In the genomic region with DNA sequence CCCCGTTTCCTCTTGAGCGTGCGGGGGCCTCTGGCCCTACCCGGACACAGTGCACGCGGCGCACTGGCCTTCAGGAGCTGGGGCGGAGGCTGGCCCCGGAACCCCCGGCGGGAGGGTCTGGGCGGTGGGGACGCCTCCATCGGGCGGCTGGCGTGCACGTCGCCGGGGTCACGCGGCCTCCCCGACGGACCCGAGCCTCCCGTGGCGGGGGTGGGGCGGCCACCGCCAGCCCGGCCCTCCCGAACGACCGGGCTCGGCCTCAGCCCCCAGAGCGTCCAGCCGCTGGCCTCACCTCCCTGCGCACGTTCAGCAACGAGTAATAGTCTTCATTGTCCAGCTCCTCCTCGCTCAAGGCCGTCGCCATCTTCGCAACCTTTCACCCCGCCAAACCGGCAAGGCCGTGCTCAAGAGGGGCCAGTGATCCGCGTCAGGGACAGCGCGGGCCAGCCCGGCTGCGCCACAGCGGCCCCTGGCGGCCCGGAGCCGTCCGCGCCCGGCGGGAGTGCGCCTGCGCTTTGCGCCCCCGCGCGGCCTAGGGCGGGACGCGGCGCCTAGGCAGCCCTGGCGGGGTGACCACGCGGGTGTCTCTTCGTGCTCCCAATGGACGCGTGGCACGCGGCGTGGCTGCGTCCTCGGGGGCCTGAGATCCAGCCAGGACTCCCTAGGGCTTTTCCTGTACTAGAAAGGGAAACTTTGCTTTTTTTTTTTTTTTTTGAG, we compare ENCODE assay signal across 1 cellular context.
TF ChIP-seq lines count a peak whose summit lies in the region.

A gene with protein sequence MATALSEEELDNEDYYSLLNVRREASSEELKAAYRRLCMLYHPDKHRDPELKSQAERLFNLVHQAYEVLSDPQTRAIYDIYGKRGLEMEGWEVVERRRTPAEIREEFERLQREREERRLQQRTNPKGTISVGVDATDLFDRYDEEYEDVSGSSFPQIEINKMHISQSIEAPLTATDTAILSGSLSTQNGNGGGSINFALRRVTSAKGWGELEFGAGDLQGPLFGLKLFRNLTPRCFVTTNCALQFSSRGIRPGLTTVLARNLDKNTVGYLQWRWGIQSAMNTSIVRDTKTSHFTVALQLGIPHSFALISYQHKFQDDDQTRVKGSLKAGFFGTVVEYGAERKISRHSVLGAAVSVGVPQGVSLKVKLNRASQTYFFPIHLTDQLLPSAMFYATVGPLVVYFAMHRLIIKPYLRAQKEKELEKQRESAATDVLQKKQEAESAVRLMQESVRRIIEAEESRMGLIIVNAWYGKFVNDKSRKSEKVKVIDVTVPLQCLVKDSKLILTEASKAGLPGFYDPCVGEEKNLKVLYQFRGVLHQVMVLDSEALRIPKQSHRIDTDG (minus strand): TSS at position 380 of the 717 bp plus-strand sequence. CDS start 16 bp downstream, at position 364.

TF ChIP-seq in HepG2, 621 proteins besides CTCF, POLR2A, EP300 and RAD21 (continued from another document and continues in another):
- TF ChIP-seq, protein P1, sequence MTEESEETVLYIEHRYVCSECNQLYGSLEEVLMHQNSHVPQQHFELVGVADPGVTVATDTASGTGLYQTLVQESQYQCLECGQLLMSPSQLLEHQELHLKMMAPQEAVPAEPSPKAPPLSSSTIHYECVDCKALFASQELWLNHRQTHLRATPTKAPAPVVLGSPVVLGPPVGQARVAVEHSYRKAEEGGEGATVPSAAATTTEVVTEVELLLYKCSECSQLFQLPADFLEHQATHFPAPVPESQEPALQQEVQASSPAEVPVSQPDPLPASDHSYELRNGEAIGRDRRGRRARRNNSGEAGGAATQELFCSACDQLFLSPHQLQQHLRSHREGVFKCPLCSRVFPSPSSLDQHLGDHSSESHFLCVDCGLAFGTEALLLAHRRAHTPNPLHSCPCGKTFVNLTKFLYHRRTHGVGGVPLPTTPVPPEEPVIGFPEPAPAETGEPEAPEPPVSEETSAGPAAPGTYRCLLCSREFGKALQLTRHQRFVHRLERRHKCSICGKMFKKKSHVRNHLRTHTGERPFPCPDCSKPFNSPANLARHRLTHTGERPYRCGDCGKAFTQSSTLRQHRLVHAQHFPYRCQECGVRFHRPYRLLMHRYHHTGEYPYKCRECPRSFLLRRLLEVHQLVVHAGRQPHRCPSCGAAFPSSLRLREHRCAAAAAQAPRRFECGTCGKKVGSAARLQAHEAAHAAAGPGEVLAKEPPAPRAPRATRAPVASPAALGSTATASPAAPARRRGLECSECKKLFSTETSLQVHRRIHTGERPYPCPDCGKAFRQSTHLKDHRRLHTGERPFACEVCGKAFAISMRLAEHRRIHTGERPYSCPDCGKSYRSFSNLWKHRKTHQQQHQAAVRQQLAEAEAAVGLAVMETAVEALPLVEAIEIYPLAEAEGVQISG (CRISPR knock-in tag; IDR thresholded peaks at IDR 0.05) = peak; percentile 99
- TF ChIP-seq, protein P2, sequence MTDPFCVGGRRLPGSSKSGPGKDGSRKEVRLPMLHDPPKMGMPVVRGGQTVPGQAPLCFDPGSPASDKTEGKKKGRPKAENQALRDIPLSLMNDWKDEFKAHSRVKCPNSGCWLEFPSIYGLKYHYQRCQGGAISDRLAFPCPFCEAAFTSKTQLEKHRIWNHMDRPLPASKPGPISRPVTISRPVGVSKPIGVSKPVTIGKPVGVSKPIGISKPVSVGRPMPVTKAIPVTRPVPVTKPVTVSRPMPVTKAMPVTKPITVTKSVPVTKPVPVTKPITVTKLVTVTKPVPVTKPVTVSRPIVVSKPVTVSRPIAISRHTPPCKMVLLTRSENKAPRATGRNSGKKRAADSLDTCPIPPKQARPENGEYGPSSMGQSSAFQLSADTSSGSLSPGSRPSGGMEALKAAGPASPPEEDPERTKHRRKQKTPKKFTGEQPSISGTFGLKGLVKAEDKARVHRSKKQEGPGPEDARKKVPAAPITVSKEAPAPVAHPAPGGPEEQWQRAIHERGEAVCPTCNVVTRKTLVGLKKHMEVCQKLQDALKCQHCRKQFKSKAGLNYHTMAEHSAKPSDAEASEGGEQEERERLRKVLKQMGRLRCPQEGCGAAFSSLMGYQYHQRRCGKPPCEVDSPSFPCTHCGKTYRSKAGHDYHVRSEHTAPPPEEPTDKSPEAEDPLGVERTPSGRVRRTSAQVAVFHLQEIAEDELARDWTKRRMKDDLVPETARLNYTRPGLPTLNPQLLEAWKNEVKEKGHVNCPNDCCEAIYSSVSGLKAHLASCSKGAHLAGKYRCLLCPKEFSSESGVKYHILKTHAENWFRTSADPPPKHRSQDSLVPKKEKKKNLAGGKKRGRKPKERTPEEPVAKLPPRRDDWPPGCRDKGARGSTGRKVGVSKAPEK (CRISPR knock-in tag; IDR thresholded peaks at IDR 0.05; ENCODE audit: borderline replicate concordance) = no peak
- TF ChIP-seq GATAD1 (CRISPR knock-in tag; IDR thresholded peaks at IDR 0.05) = peak; percentile 98
- TF ChIP-seq, protein P3, sequence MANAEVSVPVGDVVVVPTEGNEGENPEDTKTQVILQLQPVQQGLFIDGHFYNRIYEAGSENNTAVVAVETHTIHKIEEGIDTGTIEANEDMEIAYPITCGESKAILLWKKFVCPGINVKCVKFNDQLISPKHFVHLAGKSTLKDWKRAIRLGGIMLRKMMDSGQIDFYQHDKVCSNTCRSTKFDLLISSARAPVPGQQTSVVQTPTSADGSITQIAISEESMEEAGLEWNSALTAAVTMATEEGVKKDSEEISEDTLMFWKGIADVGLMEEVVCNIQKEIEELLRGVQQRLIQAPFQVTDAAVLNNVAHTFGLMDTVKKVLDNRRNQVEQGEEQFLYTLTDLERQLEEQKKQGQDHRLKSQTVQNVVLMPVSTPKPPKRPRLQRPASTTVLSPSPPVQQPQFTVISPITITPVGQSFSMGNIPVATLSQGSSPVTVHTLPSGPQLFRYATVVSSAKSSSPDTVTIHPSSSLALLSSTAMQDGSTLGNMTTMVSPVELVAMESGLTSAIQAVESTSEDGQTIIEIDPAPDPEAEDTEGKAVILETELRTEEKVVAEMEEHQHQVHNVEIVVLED (CRISPR knock-in tag; IDR thresholded peaks at IDR 0.05; ENCODE audit: borderline replicate concordance) = peak; percentile 96
- TF ChIP-seq ZNF343 (CRISPR knock-in tag; IDR thresholded peaks at IDR 0.05) = peak; percentile 83; the same call in 1 of the 2 replicates
- TF ChIP-seq, protein P4, sequence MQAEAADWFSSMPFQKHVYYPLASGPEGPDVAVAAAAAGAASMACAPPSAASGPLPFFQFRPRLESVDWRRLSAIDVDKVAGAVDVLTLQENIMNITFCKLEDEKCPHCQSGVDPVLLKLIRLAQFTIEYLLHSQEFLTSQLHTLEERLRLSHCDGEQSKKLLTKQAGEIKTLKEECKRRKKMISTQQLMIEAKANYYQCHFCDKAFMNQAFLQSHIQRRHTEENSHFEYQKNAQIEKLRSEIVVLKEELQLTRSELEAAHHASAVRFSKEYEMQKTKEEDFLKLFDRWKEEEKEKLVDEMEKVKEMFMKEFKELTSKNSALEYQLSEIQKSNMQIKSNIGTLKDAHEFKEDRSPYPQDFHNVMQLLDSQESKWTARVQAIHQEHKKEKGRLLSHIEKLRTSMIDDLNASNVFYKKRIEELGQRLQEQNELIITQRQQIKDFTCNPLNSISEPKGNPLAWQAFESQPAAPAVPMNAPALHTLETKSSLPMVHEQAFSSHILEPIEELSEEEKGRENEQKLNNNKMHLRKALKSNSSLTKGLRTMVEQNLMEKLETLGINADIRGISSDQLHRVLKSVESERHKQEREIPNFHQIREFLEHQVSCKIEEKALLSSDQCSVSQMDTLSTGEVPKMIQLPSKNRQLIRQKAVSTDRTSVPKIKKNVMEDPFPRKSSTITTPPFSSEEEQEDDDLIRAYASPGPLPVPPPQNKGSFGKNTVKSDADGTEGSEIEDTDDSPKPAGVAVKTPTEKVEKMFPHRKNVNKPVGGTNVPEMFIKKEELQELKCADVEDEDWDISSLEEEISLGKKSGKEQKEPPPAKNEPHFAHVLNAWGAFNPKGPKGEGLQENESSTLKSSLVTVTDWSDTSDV (CRISPR knock-in tag; IDR thresholded peaks at IDR 0.05) = peak; percentile 94
- TF ChIP-seq HOXA3 (CRISPR knock-in tag; IDR thresholded peaks at IDR 0.05) = peak; percentile 97
- TF ChIP-seq, protein P5, sequence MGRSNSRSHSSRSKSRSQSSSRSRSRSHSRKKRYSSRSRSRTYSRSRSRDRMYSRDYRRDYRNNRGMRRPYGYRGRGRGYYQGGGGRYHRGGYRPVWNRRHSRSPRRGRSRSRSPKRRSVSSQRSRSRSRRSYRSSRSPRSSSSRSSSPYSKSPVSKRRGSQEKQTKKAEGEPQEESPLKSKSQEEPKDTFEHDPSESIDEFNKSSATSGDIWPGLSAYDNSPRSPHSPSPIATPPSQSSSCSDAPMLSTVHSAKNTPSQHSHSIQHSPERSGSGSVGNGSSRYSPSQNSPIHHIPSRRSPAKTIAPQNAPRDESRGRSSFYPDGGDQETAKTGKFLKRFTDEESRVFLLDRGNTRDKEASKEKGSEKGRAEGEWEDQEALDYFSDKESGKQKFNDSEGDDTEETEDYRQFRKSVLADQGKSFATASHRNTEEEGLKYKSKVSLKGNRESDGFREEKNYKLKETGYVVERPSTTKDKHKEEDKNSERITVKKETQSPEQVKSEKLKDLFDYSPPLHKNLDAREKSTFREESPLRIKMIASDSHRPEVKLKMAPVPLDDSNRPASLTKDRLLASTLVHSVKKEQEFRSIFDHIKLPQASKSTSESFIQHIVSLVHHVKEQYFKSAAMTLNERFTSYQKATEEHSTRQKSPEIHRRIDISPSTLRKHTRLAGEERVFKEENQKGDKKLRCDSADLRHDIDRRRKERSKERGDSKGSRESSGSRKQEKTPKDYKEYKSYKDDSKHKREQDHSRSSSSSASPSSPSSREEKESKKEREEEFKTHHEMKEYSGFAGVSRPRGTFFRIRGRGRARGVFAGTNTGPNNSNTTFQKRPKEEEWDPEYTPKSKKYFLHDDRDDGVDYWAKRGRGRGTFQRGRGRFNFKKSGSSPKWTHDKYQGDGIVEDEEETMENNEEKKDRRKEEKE (IDR thresholded peaks at IDR 0.05) = no peak
- TF ChIP-seq, protein P6, sequence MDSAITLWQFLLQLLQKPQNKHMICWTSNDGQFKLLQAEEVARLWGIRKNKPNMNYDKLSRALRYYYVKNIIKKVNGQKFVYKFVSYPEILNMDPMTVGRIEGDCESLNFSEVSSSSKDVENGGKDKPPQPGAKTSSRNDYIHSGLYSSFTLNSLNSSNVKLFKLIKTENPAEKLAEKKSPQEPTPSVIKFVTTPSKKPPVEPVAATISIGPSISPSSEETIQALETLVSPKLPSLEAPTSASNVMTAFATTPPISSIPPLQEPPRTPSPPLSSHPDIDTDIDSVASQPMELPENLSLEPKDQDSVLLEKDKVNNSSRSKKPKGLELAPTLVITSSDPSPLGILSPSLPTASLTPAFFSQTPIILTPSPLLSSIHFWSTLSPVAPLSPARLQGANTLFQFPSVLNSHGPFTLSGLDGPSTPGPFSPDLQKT (CRISPR knock-in tag; IDR thresholded peaks at IDR 0.05; ENCODE audit: borderline replicate concordance) = peak; percentile 80; the same call in 1 of the 2 replicates
- peak; percentile 48; the same call in 1 of the 2 replicates for TF ChIP-seq ONECUT2 (CRISPR knock-in tag; IDR thresholded peaks at IDR 0.05)
- TF ChIP-seq, protein P7, sequence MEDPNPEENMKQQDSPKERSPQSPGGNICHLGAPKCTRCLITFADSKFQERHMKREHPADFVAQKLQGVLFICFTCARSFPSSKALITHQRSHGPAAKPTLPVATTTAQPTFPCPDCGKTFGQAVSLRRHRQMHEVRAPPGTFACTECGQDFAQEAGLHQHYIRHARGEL (CRISPR knock-in tag; IDR thresholded peaks at IDR 0.05) = peak; percentile 89; the same call in 1 of the 2 replicates
- TF ChIP-seq FOXA3 (CRISPR knock-in tag; IDR thresholded peaks at IDR 0.05) = peak; percentile 55; the same call in 1 of the 2 replicates
- peak; percentile 97 for TF ChIP-seq KDM5B (CRISPR knock-in tag; IDR thresholded peaks at IDR 0.05; ENCODE audit: borderline replicate concordance)
- peak; percentile 19; the same call in 1 of the 2 replicates for TF ChIP-seq CEBPG (CRISPR knock-in tag; IDR thresholded peaks at IDR 0.05)
- TF ChIP-seq ZFY (CRISPR knock-in tag; IDR thresholded peaks at IDR 0.05) = peak; percentile 93
- TF ChIP-seq MXD4 (CRISPR knock-in tag; IDR thresholded peaks at IDR 0.05) = peak; percentile 89
- no peak for TF ChIP-seq ZEB1 (IDR thresholded peaks at IDR 0.05; ENCODE audit: insufficient replicate concordance, low read depth)
- peak; percentile 98 for TF ChIP-seq ZNF777 (CRISPR knock-in tag; IDR thresholded peaks at IDR 0.05)
- TF ChIP-seq ZNF772 (CRISPR knock-in tag; IDR thresholded peaks at IDR 0.05) = peak; percentile 69; the same call in 1 of the 2 replicates
- TF ChIP-seq NRL (CRISPR knock-in tag; IDR thresholded peaks at IDR 0.05; ENCODE audit: borderline replicate concordance) = peak; percentile 94
- TF ChIP-seq ZNF567 (CRISPR knock-in tag; IDR thresholded peaks at IDR 0.05; ENCODE audit: borderline replicate concordance) = no peak
- peak; percentile 94 for TF ChIP-seq KMT2B (CRISPR knock-in tag; IDR thresholded peaks at IDR 0.05)
- peak; percentile 95 for TF ChIP-seq ZNF253 (CRISPR knock-in tag; IDR thresholded peaks at IDR 0.05; ENCODE audit: borderline replicate concordance)
- no peak for TF ChIP-seq HHEX (CRISPR knock-in tag; IDR thresholded peaks at IDR 0.05)
- no peak; the same call in 1 of the 2 replicates for TF ChIP-seq ZNF44 (CRISPR knock-in tag; IDR thresholded peaks at IDR 0.05)
- TF ChIP-seq, protein P8, sequence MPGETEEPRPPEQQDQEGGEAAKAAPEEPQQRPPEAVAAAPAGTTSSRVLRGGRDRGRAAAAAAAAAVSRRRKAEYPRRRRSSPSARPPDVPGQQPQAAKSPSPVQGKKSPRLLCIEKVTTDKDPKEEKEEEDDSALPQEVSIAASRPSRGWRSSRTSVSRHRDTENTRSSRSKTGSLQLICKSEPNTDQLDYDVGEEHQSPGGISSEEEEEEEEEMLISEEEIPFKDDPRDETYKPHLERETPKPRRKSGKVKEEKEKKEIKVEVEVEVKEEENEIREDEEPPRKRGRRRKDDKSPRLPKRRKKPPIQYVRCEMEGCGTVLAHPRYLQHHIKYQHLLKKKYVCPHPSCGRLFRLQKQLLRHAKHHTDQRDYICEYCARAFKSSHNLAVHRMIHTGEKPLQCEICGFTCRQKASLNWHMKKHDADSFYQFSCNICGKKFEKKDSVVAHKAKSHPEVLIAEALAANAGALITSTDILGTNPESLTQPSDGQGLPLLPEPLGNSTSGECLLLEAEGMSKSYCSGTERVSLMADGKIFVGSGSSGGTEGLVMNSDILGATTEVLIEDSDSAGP (CRISPR knock-in tag; IDR thresholded peaks at IDR 0.05; ENCODE audit: borderline replicate concordance) = peak; percentile 78
- peak; percentile 88; the same call in 1 of the 2 replicates for TF ChIP-seq NCOA1 (CRISPR knock-in tag; IDR thresholded peaks at IDR 0.05)
- peak; percentile 74; the same call in 2 of the 3 replicates for TF ChIP-seq MXI1 (IDR thresholded peaks at IDR 0.05; ENCODE audit: borderline replicate concordance, low read depth, low read length)
- TF ChIP-seq, protein P9, sequence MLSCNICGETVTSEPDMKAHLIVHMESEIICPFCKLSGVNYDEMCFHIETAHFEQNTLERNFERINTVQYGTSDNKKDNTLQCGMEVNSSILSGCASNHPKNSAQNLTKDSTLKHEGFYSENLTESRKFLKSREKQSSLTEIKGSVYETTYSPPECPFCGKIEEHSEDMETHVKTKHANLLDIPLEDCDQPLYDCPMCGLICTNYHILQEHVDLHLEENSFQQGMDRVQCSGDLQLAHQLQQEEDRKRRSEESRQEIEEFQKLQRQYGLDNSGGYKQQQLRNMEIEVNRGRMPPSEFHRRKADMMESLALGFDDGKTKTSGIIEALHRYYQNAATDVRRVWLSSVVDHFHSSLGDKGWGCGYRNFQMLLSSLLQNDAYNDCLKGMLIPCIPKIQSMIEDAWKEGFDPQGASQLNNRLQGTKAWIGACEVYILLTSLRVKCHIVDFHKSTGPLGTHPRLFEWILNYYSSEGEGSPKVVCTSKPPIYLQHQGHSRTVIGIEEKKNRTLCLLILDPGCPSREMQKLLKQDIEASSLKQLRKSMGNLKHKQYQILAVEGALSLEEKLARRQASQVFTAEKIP (CRISPR knock-in tag; IDR thresholded peaks at IDR 0.05; ENCODE audit: borderline replicate concordance) = no peak
- TF ChIP-seq, protein P10, sequence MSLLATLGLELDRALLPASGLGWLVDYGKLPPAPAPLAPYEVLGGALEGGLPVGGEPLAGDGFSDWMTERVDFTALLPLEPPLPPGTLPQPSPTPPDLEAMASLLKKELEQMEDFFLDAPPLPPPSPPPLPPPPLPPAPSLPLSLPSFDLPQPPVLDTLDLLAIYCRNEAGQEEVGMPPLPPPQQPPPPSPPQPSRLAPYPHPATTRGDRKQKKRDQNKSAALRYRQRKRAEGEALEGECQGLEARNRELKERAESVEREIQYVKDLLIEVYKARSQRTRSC (CRISPR knock-in tag; IDR thresholded peaks at IDR 0.05; ENCODE audit: low read depth) = no peak
